In genomic region chr7:28068811-28069216, GRCh38 we compare ENCODE assay signal across 13 cellular contexts.
A peak's percentile ranks its signal among the peaks of the same experiment; 100 is the strongest.
DNase-seq lines count a peak whose midpoint lies in the region; ATAC-seq, FAIRE-seq and TF ChIP-seq lines count a peak whose summit lies in the region.
"Had no signal": no experiment of that assay in that cellular context is flagged by ENCODE, and none has a peak within 500 bp of the region (broad histone marks: within the 10 kb centered on the region; RNA-seq: fewer than 3 reads in every experiment).

No MANE protein-coding gene starts in this region.

- POLR2A ChIA-PET in OCI-LY7 (lab: Charles Lee): interaction anchor here (0.7 to 0.9 kb wide), 2 partner anchors 9 to 92 kb away, joined by 3 read pairs; no protein-coding TSS in a partner anchor

- BruUV-seq in OCI-LY7 (replicated peaks; lab: Mats Ljungman, UMichigan): no TSS peak

- H3K27ac Mint-ChIP-seq in nephron: peak overlapping the region; percentile 70 to 100 (median 94)
- H3K27ac Mint-ChIP-seq: activated T-helper 2 cell treated with anti-CD3 and anti-CD28 coated beads, Interferon-gamma antibody, Interleukin-2, Interleukin-4, amounts not matched to agents 10 μg/mL and 5 μg/mL and 100 μg/mL, durations not matched to agents 14 hours and 24 hours and 36 hours; CD4-positive, CD25-positive, alpha-beta regulatory T cell; progenitor cell of endocrine pancreas had no signal

- ATAC-seq in HG02938 (IDR thresholded peaks at IDR 0.05; ENCODE audit: unreplicated experiment) (no peak), mucosa of descending colon (no peak)

- no peak for TF ChIP-seq CTCF in bronchial epithelial cell (IDR thresholded peaks at IDR 0.05; ENCODE audit: insufficient read depth, low read length, severe bottlenecking)
- no peak for TF ChIP-seq CTCF in nephron (IDR thresholded peaks at IDR 0.05; ENCODE audit: unreplicated experiment in 3 of 3)
- no peak for TF ChIP-seq CTCF in OCI-LY7 (conservative IDR thresholded peaks at IDR 0.05; ENCODE audit: low read length)
- no peak for TF ChIP-seq CTCF in mucosa of descending colon (IDR thresholded peaks at IDR 0.05)

- H3K27ac ChIP-seq in OCI-LY7 (ENCODE audit: low read depth, low read length, poor library complexity, severe bottlenecking): no peak overlapping the region
- H3K27ac ChIP-seq: VCaP had no signal

- no peaks in the 10 kb centered on the region for H3K36me3 Mint-ChIP-seq in nephron (ENCODE audit: low read depth)

- H3K4me2 ChIP-seq in OCI-LY7 (ENCODE audit: low read length): no peak overlapping the region

- H2AFZ ChIP-seq in OCI-LY7 (ENCODE audit: low read length): no peak overlapping the region

- H3K79me2 ChIP-seq in OCI-LY7 (ENCODE audit: insufficient read depth, low read depth, low read length): no peaks in the 10 kb centered on the region

- peaks cover 65% of the 10 kb centered on the region for H3K4me1 Mint-ChIP-seq in nephron

- no peaks in the 10 kb centered on the region for H3K9me3 Mint-ChIP-seq in nephron
- H3K9me3 Mint-ChIP-seq: activated T-helper 2 cell treated with anti-CD3 and anti-CD28 coated beads, Interferon-gamma antibody, Interleukin-2, Interleukin-4, amounts not matched to agents 10 μg/mL and 5 μg/mL and 100 μg/mL, durations not matched to agents 14 hours and 24 hours and 36 hours; CD4-positive, CD25-positive, alpha-beta regulatory T cell had no signal

- no peaks in the 10 kb centered on the region; the same call in 1 of the 2 replicates for H4K20me1 ChIP-seq in OCI-LY7 (ENCODE audit: insufficient read depth, low read length)

- DNase-seq in DMS153 (lab: John Stamatoyannopoulos, UW) (peak; percentile 56), NCI-H1436 (lab: John Stamatoyannopoulos, UW) (peak; percentile 94), bronchial epithelial cell (ENCODE audit: low read depth) (peak; percentile 6), OCI-LY7 (ENCODE audit: low spot score) (no peak), NCI-H345 (lab: John Stamatoyannopoulos, UW) (no peak), mucosa of descending colon (no peak)
- DNase-seq: CD4-positive, CD25-positive, alpha-beta regulatory T cell; cortex of kidney had no signal

- no peak for FAIRE-seq in bronchial epithelial cell (lab: Jason Lieb, UNC)

- no peaks in the 10 kb centered on the region for H3K9me2 ChIP-seq in OCI-LY7 (ENCODE audit: insufficient read depth, low read length)

- H3K27me3 Mint-ChIP-seq in nephron (ENCODE audit: low read depth): no peaks in the 10 kb centered on the region
- H3K27me3 Mint-ChIP-seq: CD4-positive, CD25-positive, alpha-beta regulatory T cell had no signal

- CTCF ChIA-PET in OCI-LY7 (lab: Charles Lee; ENCODE audit: unreplicated experiment): interaction anchor here (1.5 kb wide), 1 partner anchor 16 kb away, joined by 4 read pairs; no protein-coding TSS in a partner anchor

- H3K4me1 ChIP-seq in OCI-LY7 (ENCODE audit: insufficient read depth, low read length, poor library complexity, severe bottlenecking): no peaks in the 10 kb centered on the region
- H3K4me1 ChIP-seq in mucosa of descending colon (ENCODE audit: low read depth): no peaks in the 10 kb centered on the region

- intact Hi-C loops in OCI-LY7 (cut with micrococcal nuclease; ENCODE audit: unreplicated experiment): no loop called here
- intact Hi-C loops in mucosa of descending colon (cut with DNase I, micrococcal nuclease): no loop called here

- no peaks in the 10 kb centered on the region for H3K9me3 ChIP-seq in OCI-LY7 (ENCODE audit: low read length)
- no peaks in the 10 kb centered on the region for H3K9me3 ChIP-seq in mucosa of descending colon

- H3K36me3 ChIP-seq in bronchial epithelial cell (ENCODE audit: control insufficient read depth, insufficient read depth, low read length): no peaks in the 10 kb centered on the region
- H3K36me3 ChIP-seq in OCI-LY7 (ENCODE audit: insufficient read depth, low read length): no peaks in the 10 kb centered on the region
- H3K36me3 ChIP-seq in mucosa of descending colon (ENCODE audit: low read depth): no peaks in the 10 kb centered on the region

- no peaks in the 10 kb centered on the region for H3K27me3 ChIP-seq in bronchial epithelial cell (ENCODE audit: control insufficient read depth, insufficient read depth, low read length)

- H3K4me3 Mint-ChIP-seq in nephron: no peak overlapping the region
- H3K4me3 Mint-ChIP-seq: CD4-positive, CD25-positive, alpha-beta regulatory T cell had no signal

- H3K4me3 ChIP-seq in bronchial epithelial cell (ENCODE audit: low read depth, low read length) (no peak overlapping the region), OCI-LY7 (ENCODE audit: low read depth, low read length, poor library complexity, severe bottlenecking) (no peak overlapping the region), mucosa of descending colon (no peak overlapping the region)

Comparison
In these comparisons a context has a peak if more than half of its experiments do, and no peak if none do; other contexts are left out.
1. DNase-seq: peak in DMS153 (single experiment), NCI-H1436 (single experiment) and bronchial epithelial cell (single experiment); none in OCI-LY7 (single experiment), NCI-H345 (single experiment) and mucosa of descending colon (0 of 3).